ENCODE assay signal across 11 cellular contexts in genomic region chr7:55128693-55129394, GRCh38.
DNase-seq lines count a peak whose midpoint lies in the region; ATAC-seq, FAIRE-seq and TF ChIP-seq lines count a peak whose summit lies in the region.
"Had no signal": no experiment of that assay in that cellular context is flagged by ENCODE, and none has a peak within 500 bp of the region (broad histone marks: within the 10 kb centered on the region; RNA-seq: fewer than 3 reads in every experiment).

No MANE protein-coding gene starts in this region.

- H3F3A ChIP-seq in MM.1S (ENCODE audit: insufficient read depth, low read length) = no peaks in the 10 kb centered on the region

- H3K36me3 Mint-ChIP-seq in naive thymus-derived CD4-positive, alpha-beta T cell = no peaks in the 10 kb centered on the region

- no peak overlapping the region for H3K4me3 ChIP-seq in heart left ventricle
- no peak overlapping the region for H3K4me3 ChIP-seq in skeletal muscle satellite cell (ENCODE audit: low read length)
- H3K4me3 ChIP-seq in MM.1S (ENCODE audit: low read length) = no peak overlapping the region
- no peak overlapping the region for H3K4me3 ChIP-seq in naive thymus-derived CD4-positive, alpha-beta T cell (ENCODE audit: low read length)
- H3K4me3 ChIP-seq: cardiac muscle cell, K562 had no signal

- no peak overlapping the region for H2AFZ ChIP-seq in MM.1S (ENCODE audit: low read length)

- H3K27ac ChIP-seq in heart left ventricle (peak overlapping the region in 11 of 12 donors; percentile 22 to 84 (median 71)), MM.1S (ENCODE audit: low read length) (no peak overlapping the region)
- no peak overlapping the region for H3K27ac ChIP-seq in naive thymus-derived CD4-positive, alpha-beta T cell (ENCODE audit: low read depth, low read length)
- H3K27ac ChIP-seq: cardiac muscle cell had no signal

- H3K9me3 ChIP-seq in heart left ventricle (no peaks in the 10 kb centered on the region), skeletal muscle satellite cell (replicated peaks; ENCODE audit: low read length) (no peaks in the 10 kb centered on the region), MM.1S (replicated peaks; ENCODE audit: insufficient read depth, low read length) (no peaks in the 10 kb centered on the region)
- H3K9me3 ChIP-seq in naive thymus-derived CD4-positive, alpha-beta T cell (ENCODE audit: control insufficient read depth in 2 of 3, low read length in 3 of 3) = no peaks in the 10 kb centered on the region

- H3K36me3 ChIP-seq in heart left ventricle = no peaks in the 10 kb centered on the region
- H3K36me3 ChIP-seq in skeletal muscle satellite cell (ENCODE audit: insufficient read depth, low read length) = peaks cover 9% of the 10 kb centered on the region
- no peaks in the 10 kb centered on the region for H3K36me3 ChIP-seq in MM.1S (replicated peaks; ENCODE audit: insufficient read depth, low read length)
- H3K36me3 ChIP-seq in naive thymus-derived CD4-positive, alpha-beta T cell (ENCODE audit: control insufficient read depth in 2 of 3, insufficient read depth in 3 of 3, low read length in 3 of 3) = no peaks in the 10 kb centered on the region
- H3K36me3 ChIP-seq: cardiac muscle cell had no signal

- ATAC-seq in SK-N-SH treated with all-trans-retinoic acid at 6 μM for 48 hours = 0 out of 3 replicates have a peak, but pooled peaks have one; percentile 1
- peak; percentile 43 to 53 (median 52) for ATAC-seq in heart left ventricle
- no peak for ATAC-seq in naive thymus-derived CD4-positive, alpha-beta T cell
- no peak for ATAC-seq in GM21786 (IDR thresholded peaks at IDR 0.05; ENCODE audit: unreplicated experiment)
- ATAC-seq: activated CD8-positive, alpha-beta T cell treated with anti-CD3 and anti-CD28 coated beads, Interleukin-2, amount 10 ng/mL, durations not matched to agents 7 days and 5 days; K562 had no signal

- TF ChIP-seq POLR2A in heart left ventricle (IDR thresholded peaks at IDR 0.05) (no peak), GM12892 (IDR thresholded peaks at IDR 0.05; ENCODE audit: low read depth, low read length) (no peak)

- intact Hi-C loops in heart left ventricle (cut with DNase I) = loop anchor here in 4 of 10 donors (2.0 to 10.0 kb wide), 4 partner anchors 28 to 126 kb away; partner anchors contain the start of gene EGFR (in 2 of the 4)
- intact Hi-C loops in naive thymus-derived CD4-positive, alpha-beta T cell (cut with micrococcal nuclease) = no loop called here

- peaks cover 3 to 19% (median 9%) of the 10 kb centered on the region in 5 donors for H3K27me3 Mint-ChIP-seq in naive thymus-derived CD4-positive, alpha-beta T cell

- H3K9me3 Mint-ChIP-seq in naive thymus-derived CD4-positive, alpha-beta T cell = no peaks in the 10 kb centered on the region

- FAIRE-seq in GM12892 (lab: Jason Lieb, UNC) = no peak
- FAIRE-seq: K562 had no signal

- DNase-seq in ELR (ENCODE audit: low read depth) (peak; percentile 67), heart left ventricle (peak in 4 of 5 donors; percentile 59 to 82 (median 71)), MM.1S (no peak), GM12892 (ENCODE audit: insufficient read length) (no peak)
- no peak for DNase-seq in naive thymus-derived CD4-positive, alpha-beta T cell
- DNase-seq: activated CD8-positive, alpha-beta T cell treated with anti-CD3 and anti-CD28 coated beads, Interleukin-2, amount 10 ng/mL, durations not matched to agents 7 days and 5 days had no signal

- no peaks in the 10 kb centered on the region for H3K79me2 ChIP-seq in MM.1S (ENCODE audit: low read length)

- H3K9ac ChIP-seq in skeletal muscle satellite cell (ENCODE audit: low read depth, low read length) = peak overlapping the region; percentile 81
- no peak overlapping the region for H3K9ac ChIP-seq in MM.1S (ENCODE audit: low read length)

- 21 to 28% (median 27%) methylated on average over 6 of the region's 6 CpGs for WGBS in heart left ventricle, 4 donors

- no peak overlapping the region for H3K4me3 Mint-ChIP-seq in naive thymus-derived CD4-positive, alpha-beta T cell
- H3K4me3 Mint-ChIP-seq: activated CD8-positive, alpha-beta T cell treated with anti-CD3 and anti-CD28 coated beads, Interleukin-2, amount 10 ng/mL, durations not matched to agents 7 days and 5 days had no signal

- H3K4me1 Mint-ChIP-seq in naive thymus-derived CD4-positive, alpha-beta T cell = peaks cover 0 to 8% (median 0%) of the 10 kb centered on the region in 7 donors

- no peaks in the 10 kb centered on the region for H3K9me2 ChIP-seq in MM.1S (replicated peaks; ENCODE audit: insufficient read depth, low read length)

- H3K4me1 ChIP-seq in heart left ventricle (peaks cover 18 to 87% (median 57%) of the 10 kb centered on the region in 12 donors), skeletal muscle satellite cell (ENCODE audit: control insufficient read depth, insufficient read depth, low read length) (peaks cover 83% of the 10 kb centered on the region), MM.1S (ENCODE audit: low read length) (no peaks in the 10 kb centered on the region)
- no peaks in the 10 kb centered on the region for H3K4me1 ChIP-seq in naive thymus-derived CD4-positive, alpha-beta T cell (ENCODE audit: control insufficient read depth in 2 of 2, insufficient read depth in 2 of 2, low read length in 2 of 2)

- no peak overlapping the region for H3K27ac Mint-ChIP-seq in naive thymus-derived CD4-positive, alpha-beta T cell
- H3K27ac Mint-ChIP-seq: activated CD8-positive, alpha-beta T cell treated with anti-CD3 and anti-CD28 coated beads, Interleukin-2, amount 10 ng/mL, durations not matched to agents 7 days and 5 days had no signal

- CTCF ChIA-PET in naive thymus-derived CD4-positive, alpha-beta T cell (lab: Charles Lee) = no interaction called here

- TF ChIP-seq CTCF in heart left ventricle (IDR thresholded peaks at IDR 0.05) (no peak), MM.1S (IDR thresholded peaks at IDR 0.05; ENCODE audit: low read length) (no peak)

- POLR2A ChIA-PET in naive thymus-derived CD4-positive, alpha-beta T cell (lab: Charles Lee) = no interaction called here

- H4K20me1 ChIP-seq in MM.1S (ENCODE audit: insufficient read depth, low read length) = no peaks in the 10 kb centered on the region

- H3K4me2 ChIP-seq in skeletal muscle satellite cell (ENCODE audit: low read length) (peak overlapping the region; percentile 21), MM.1S (ENCODE audit: low read depth, low read length) (no peak overlapping the region)

- H3K27me3 ChIP-seq in heart left ventricle = no peaks in the 10 kb centered on the region
- no peaks in the 10 kb centered on the region for H3K27me3 ChIP-seq in skeletal muscle satellite cell (ENCODE audit: control insufficient read depth, insufficient read depth, low read length)
- H3K27me3 ChIP-seq in MM.1S (replicated peaks; ENCODE audit: insufficient read depth, low read length) = no peaks in the 10 kb centered on the region
- H3K27me3 ChIP-seq in naive thymus-derived CD4-positive, alpha-beta T cell (ENCODE audit: control insufficient read depth in 2 of 2, insufficient read depth in 2 of 2, low read length in 2 of 2) = no peaks in the 10 kb centered on the region
- H3K27me3 ChIP-seq: cardiac muscle cell had no signal

TF ChIP-seq in SK-N-SH treated with all-trans-retinoic acid at 6 μM for 48 hours, 23 proteins besides CTCF, POLR2A, EP300 and RAD21:
- TF ChIP-seq POU6F1 (CRISPR knock-in tag; IDR thresholded peaks at IDR 0.05; ENCODE audit: borderline replicate concordance, low read depth) (no peak), BACH2 (CRISPR knock-in tag; IDR thresholded peaks at IDR 0.05; ENCODE audit: borderline replicate concordance) (no peak), ZNF565 (CRISPR knock-in tag; conservative IDR thresholded peaks at IDR 0.05; ENCODE audit: low read depth) (no peak), ISL1 (CRISPR knock-in tag; IDR thresholded peaks at IDR 0.05) (peak; percentile 69), OSR1 (CRISPR knock-in tag; IDR thresholded peaks at IDR 0.05) (no peak), ZFP30 (CRISPR knock-in tag; IDR thresholded peaks at IDR 0.05) (no peak), GLIS3 (CRISPR knock-in tag; IDR thresholded peaks at IDR 0.05) (no peak), RARB (CRISPR knock-in tag; IDR thresholded peaks at IDR 0.05) (no peak)
TF ChIP-seq in SK-N-SH treated with all-trans-retinoic acid at 6 μM for 48 hours: peak in this region for 1.

Comparison
In these comparisons a context has a peak if more than half of its experiments do, and no peak if none do; other contexts are left out.
1. DNase-seq: peak in ELR (single experiment) and heart left ventricle (4 of 5); none in MM.1S (single experiment), GM12892 (single experiment) and naive thymus-derived CD4-positive, alpha-beta T cell (0 of 9).
2. ATAC-seq: peak in SK-N-SH treated with all-trans-retinoic acid at 6 μM for 48 hours (single experiment) and heart left ventricle (4 of 4); none in naive thymus-derived CD4-positive, alpha-beta T cell (single experiment) and GM21786 (single experiment).
3. H3K27ac ChIP-seq: peak in heart left ventricle (11 of 12); none in MM.1S (single experiment) and naive thymus-derived CD4-positive, alpha-beta T cell (single experiment).